Comparison of ENCODE assay signal across 17 cellular contexts in the genomic region with DNA sequence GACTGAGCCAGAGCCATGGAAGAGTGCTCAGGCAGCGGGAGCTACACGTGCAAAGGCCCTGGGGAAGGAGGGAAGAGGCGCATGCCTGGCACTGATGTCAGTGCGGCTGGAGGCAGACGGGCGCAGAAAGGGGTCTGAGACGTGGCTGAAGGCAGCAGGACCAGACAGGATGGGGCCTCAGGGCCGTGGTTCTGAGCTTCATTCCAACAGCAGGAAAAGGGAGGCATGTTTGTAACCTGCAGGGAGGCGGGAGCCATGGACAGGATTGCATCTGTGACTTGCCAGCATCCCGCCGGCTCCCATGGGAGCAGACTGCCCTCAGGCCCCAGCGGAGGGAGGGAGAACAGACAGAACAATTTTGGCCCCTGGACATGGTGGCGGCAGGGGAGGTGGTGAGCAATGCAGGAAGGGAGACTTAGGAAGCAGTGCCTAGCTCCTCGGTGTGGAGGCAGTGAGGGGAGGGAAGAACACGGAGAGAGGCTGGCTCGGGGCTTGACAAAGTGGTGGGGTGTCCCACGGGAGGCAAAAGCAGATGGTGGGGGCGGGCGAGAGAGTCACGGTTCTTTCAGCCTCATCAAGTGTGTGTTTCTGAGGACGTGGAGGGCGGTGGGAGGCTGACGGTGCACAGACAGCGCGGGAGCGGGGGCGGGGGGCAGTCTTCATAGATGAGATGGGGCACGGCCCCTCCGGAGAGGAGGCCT. TPM values are rescaled to one million over a fixed set of nuclear protein-coding genes. Genes with fewer than 3 reads are reported as not detected.
DNase-seq lines count a peak whose midpoint lies in the region; ATAC-seq, FAIRE-seq and TF ChIP-seq lines count a peak whose summit lies in the region.
"Had no signal": no experiment of that assay in that cellular context is flagged by ENCODE, and none has a peak within 500 bp of the region (broad histone marks: within the 10 kb centered on the region; RNA-seq: fewer than 3 reads in every experiment).

No MANE protein-coding gene starts in this region.

- no peak for DNase-seq in GM12891 (ENCODE audit: insufficient read length, low spot score)
- DNase-seq in NCI-H524 treated with DMSO at 0.1 percent for 48 hours (lab: John Stamatoyannopoulos, UW): peak; percentile 28
- peak in 3 of 10 donors; percentile 54 to 76 (median 62) for DNase-seq in dorsolateral prefrontal cortex
- no peak for DNase-seq in sciatic nerve (ENCODE audit: low spot score)
- no peak for DNase-seq in activated T-cell treated with anti-CD3 and anti-CD28 coated beads, Interleukin-2, amount 50 U/mL, for 72 hours
- no peak for DNase-seq in epidermal melanocyte (ENCODE audit: insufficient read length, low spot score)
- no peak for DNase-seq in ascending aorta (ENCODE audit: low spot score in 2 of 2)
- DNase-seq: activated CD4-positive, alpha-beta T cell treated with anti-CD3 and anti-CD28 coated beads for 48 hours; left cardiac atrium; NCI-H2081 treated with DMSO at 0.1 percent for 48 hours; SW 1271 had no signal

- H3K9me3 ChIP-seq in ascending aorta: no peaks in the 10 kb centered on the region
- H3K9me3 ChIP-seq: right lobe of liver had no signal

- intact Hi-C loops in dorsolateral prefrontal cortex (cut with DNase I): no loop called here
- intact Hi-C loops in sciatic nerve (cut with DNase I): no loop called here
- intact Hi-C loops in ascending aorta (cut with DNase I): no loop called here

- peaks cover 11% of the 10 kb centered on the region for H3K4me1 Mint-ChIP-seq in activated T-cell treated with anti-CD3 and anti-CD28 coated beads, Interleukin-2, amount 50 U/mL, for 72 hours (ENCODE audit: low read depth)
- H3K4me1 Mint-ChIP-seq: activated T-helper 17 cell treated with anti-CD3 and anti-CD28 coated beads, Interleukin-2, amount 50 U/mL, for 72 hours had no signal

- H3K27me3 ChIP-seq in dorsolateral prefrontal cortex: no peaks in the 10 kb centered on the region
- no peaks in the 10 kb centered on the region for H3K27me3 ChIP-seq in ascending aorta
- H3K27me3 ChIP-seq: right lobe of liver had no signal

- TF ChIP-seq CTCF in dorsolateral prefrontal cortex (IDR thresholded peaks at IDR 0.05 in 54 of 56, conservative IDR thresholded peaks at IDR 0.05 in 2 of 56; ENCODE audit: low read depth in 1 of 56, partially characterized antibody in 56 of 56) (peak in 1 of 56 donors; percentile 1), ascending aorta (IDR thresholded peaks at IDR 0.05) (no peak)

- peaks cover 0 to 3% of the 10 kb centered on the region in 2 donors for H3K36me3 Mint-ChIP-seq in activated T-cell treated with anti-CD3 and anti-CD28 coated beads, Interleukin-2, amount 50 U/mL, for 72 hours (ENCODE audit: insufficient read depth in 2 of 2)

- FAIRE-seq in GM12891 (lab: Jason Lieb, UNC): peak; percentile 78

- H3K4me1 ChIP-seq in ascending aorta: peaks cover 6 to 12% of the 10 kb centered on the region in 2 donors

- H3K27ac ChIP-seq in dorsolateral prefrontal cortex (peak overlapping the region in 57 of 59 donors; percentile 4 to 89 (median 70)), ascending aorta (peak overlapping the region in 1 of 2 donors; percentile 65)
- H3K27ac ChIP-seq: epithelial cell of prostate, heart left ventricle, right lobe of liver had no signal

- ATAC-seq in sciatic nerve: peak; percentile 10
- no peak for ATAC-seq in activated T-cell treated with anti-CD3 and anti-CD28 coated beads, Interleukin-2, amount 50 U/mL, for 72 hours (replicated peaks in 1 of 2)
- ATAC-seq in HG03108 (IDR thresholded peaks at IDR 0.05; ENCODE audit: unreplicated experiment): no peak
- ATAC-seq: activated T-helper 17 cell treated with anti-CD3 and anti-CD28 coated beads, Interleukin-2, amount 50 U/mL, for 72 hours had no signal

- peaks cover 10% of the 10 kb centered on the region for H3K27me3 Mint-ChIP-seq in activated T-cell treated with anti-CD3 and anti-CD28 coated beads, Interleukin-2, amount 50 U/mL, for 72 hours (ENCODE audit: low read depth)

- no peaks in the 10 kb centered on the region for H3K36me3 ChIP-seq in ascending aorta
- H3K36me3 ChIP-seq: heart left ventricle, right lobe of liver had no signal

- no peak overlapping the region for H3K4me3 Mint-ChIP-seq in activated T-cell treated with anti-CD3 and anti-CD28 coated beads, Interleukin-2, amount 50 U/mL, for 72 hours
- H3K4me3 Mint-ChIP-seq: activated T-helper 17 cell treated with anti-CD3 and anti-CD28 coated beads, Interleukin-2, amount 50 U/mL, for 72 hours; brain had no signal

- H3K4me3 ChIP-seq in dorsolateral prefrontal cortex (peak overlapping the region in 1 of 59 donors; percentile 25), ascending aorta (peak overlapping the region in 1 of 2 donors; percentile 26)
- H3K4me3 ChIP-seq: heart left ventricle, right lobe of liver had no signal

- H3K9me3 Mint-ChIP-seq in activated T-cell treated with anti-CD3 and anti-CD28 coated beads, Interleukin-2, amount 50 U/mL, for 72 hours: no peaks in the 10 kb centered on the region
- H3K9me3 Mint-ChIP-seq: activated T-helper 17 cell treated with anti-CD3 and anti-CD28 coated beads, Interleukin-2, amount 50 U/mL, for 72 hours had no signal

- TF ChIP-seq POLR2A in GM12891 (IDR thresholded peaks at IDR 0.05; ENCODE audit: low read depth, low read length): no peak

- no peak overlapping the region for H3K27ac Mint-ChIP-seq in activated T-cell treated with anti-CD3 and anti-CD28 coated beads, Interleukin-2, amount 50 U/mL, for 72 hours
- H3K27ac Mint-ChIP-seq: activated T-helper 17 cell treated with anti-CD3 and anti-CD28 coated beads, Interleukin-2, amount 50 U/mL, for 72 hours had no signal

TF ChIP-seq in GM12891, 5 proteins besides CTCF, POLR2A, EP300 and RAD21:
- no peak for TF ChIP-seq TAF1 (IDR thresholded peaks at IDR 0.05; ENCODE audit: low read depth, low read length)
- no peak for TF ChIP-seq POLR2AphosphoS5 (IDR thresholded peaks at IDR 0.05; ENCODE audit: low read depth, low read length)
- no peak for TF ChIP-seq SPI1 (IDR thresholded peaks at IDR 0.05; ENCODE audit: low read depth, low read length)
- no peak for TF ChIP-seq POU2F2 (IDR thresholded peaks at IDR 0.05; ENCODE audit: low read depth, low read length)
- no peak for TF ChIP-seq PAX5 (IDR thresholded peaks at IDR 0.05; ENCODE audit: insufficient read depth, low read length, severe bottlenecking)

RNA-seq across cellular contexts. Expression of a gene that starts 33.3 kb away (rescaled TPM):
- 15.6 TPM for polyA plus RNA-seq in GM12891 (2012; ENCODE audit: low read depth, missing spikeins)
- total RNA-seq in dorsolateral prefrontal cortex (100 to 1,000 TPM in 97 of 120 experiments, 10 to 100 TPM in 23; 69.5 to 290 (median 127) TPM), sciatic nerve (343 TPM), ascending aorta (249 TPM)
- total RNA-seq in activated T-cell treated with anti-CD3 and anti-CD28 coated beads, Interleukin-2, amount 50 U/mL, for 72 hours: 10 to 100 TPM; 37.6 to 38.8 TPM

RNA-seq across cellular contexts. Expression of a gene that starts 51.6 kb away (rescaled TPM):
- polyA plus RNA-seq in GM12891 (2012; ENCODE audit: low read depth, missing spikeins): not detected
- 100 to 1,000 TPM in 32 of 120 experiments, 10 to 100 TPM in 88; 45.0 to 133 (median 88.7) TPM for total RNA-seq in dorsolateral prefrontal cortex
- 4.5 TPM for total RNA-seq in sciatic nerve
- under 1 TPM in 1 of 2 donors, not detected in 1; 0.46 TPM for total RNA-seq in activated T-cell treated with anti-CD3 and anti-CD28 coated beads, Interleukin-2, amount 50 U/mL, for 72 hours
- not detected for total RNA-seq in ascending aorta
